26 cellular contexts compared by ENCODE assay signal in genomic region chr2:173175222-173175621, GRCh38.
DNase-seq lines count a peak whose midpoint lies in the region; ATAC-seq and TF ChIP-seq lines count a peak whose summit lies in the region.
"Had no signal": no experiment of that assay in that cellular context is flagged by ENCODE, and none has a peak within 500 bp of the region (broad histone marks: within the 10 kb centered on the region; RNA-seq: fewer than 3 reads in every experiment).

No MANE protein-coding gene starts in this region.

- TF ChIP-seq CTCF in PC-3 (conservative IDR thresholded peaks at IDR 0.05; ENCODE audit: low read depth, low read length) (no peak), epithelial cell of esophagus (IDR thresholded peaks at IDR 0.05; ENCODE audit: insufficient read depth, low read depth, low read length, missing control alignments) (no peak), osteoblast (IDR thresholded peaks at IDR 0.05; ENCODE audit: extremely low read depth, low read depth, low read length) (no peak)

- BruUV-seq in PC-3 (replicated peaks; lab: Mats Ljungman, UMichigan) = no TSS peak

- peaks cover 20% of the 10 kb centered on the region for H3K79me2 ChIP-seq in PC-3 (ENCODE audit: low read length)
- H3K79me2 ChIP-seq in osteoblast (ENCODE audit: insufficient read depth, low read length) = peaks cover 29% of the 10 kb centered on the region

- DNase-seq in H4 (ENCODE audit: low spot score) = peak; percentile 54
- peak; percentile 81 for DNase-seq in PC-3
- peak; percentile 88 for DNase-seq in epithelial cell of esophagus (ENCODE audit: low read depth)
- DNase-seq in osteoblast (ENCODE audit: insufficient read length, low spot score, missing footprints) = no peak
- DNase-seq in NCI-H2107 treated with DMSO at 0.1 percent for 48 hours (lab: John Stamatoyannopoulos, UW; ENCODE audit: unreplicated experiment) = no peak
- no peak for DNase-seq in mesenteric fat pad (ENCODE audit: low spot score)
- DNase-seq: activated CD4-positive, alpha-beta memory T cell treated with anti-CD3 and anti-CD28 coated beads, Interleukin-2, amount 10 ng/mL, durations not matched to agents 7 days and 5 days; activated naive CD4-positive, alpha-beta T cell; CD4-positive, CD25-positive, alpha-beta regulatory T cell; effector CD8-positive, alpha-beta T cell; KG1; mucosa of descending colon; MV-4-11; NCI-H1694; NCI-H526; nephron progenitor cell; stimulated activated CD4-positive, alpha-beta T cell treated with anti-CD3 and anti-CD28 coated beads, Interleukin-2, amount 100 ng/mL, for 48 hours; stimulated activated naive B cell treated with anti-CD40 and anti-IgM and Interleukin-4, amounts not matched to agents 10 μg/mL and 1 μg/mL and 100 μg/mL, for 72 hours; uterus had no signal

- H3K4me1 ChIP-seq in PC-3 (ENCODE audit: insufficient read depth, low read length) (peaks cover 12% of the 10 kb centered on the region), osteoblast (ENCODE audit: insufficient read depth, low read length) (peaks cover 11% of the 10 kb centered on the region)

- H3K4me3 ChIP-seq in PC-3 (ENCODE audit: low read length) = no peak overlapping the region
- no peak overlapping the region for H3K4me3 ChIP-seq in epithelial cell of esophagus (ENCODE audit: low read length)
- H3K4me3 ChIP-seq in osteoblast (ENCODE audit: insufficient read depth, low read length) = no peak overlapping the region
- H3K4me3 ChIP-seq: esophagus muscularis mucosa, HAP-1, mucosa of descending colon, skin epidermis, uterus had no signal

- H3K9ac ChIP-seq in PC-3 (ENCODE audit: low read length) = no peak overlapping the region

- POLR2A ChIA-PET in PC-3 (lab: Charles Lee; ENCODE audit: unreplicated experiment) = no interaction called here

- no peaks in the 10 kb centered on the region for H3K9me3 ChIP-seq in PC-3 (ENCODE audit: low read length)
- H3K9me3 ChIP-seq in osteoblast (ENCODE audit: low read depth, low read length) = no peaks in the 10 kb centered on the region
- H3K9me3 ChIP-seq: esophagus muscularis mucosa, HAP-1, mucosa of descending colon, uterus had no signal

- peaks cover 3% of the 10 kb centered on the region for H3F3A ChIP-seq in PC-3 (ENCODE audit: low read length, unreplicated experiment)

- peak overlapping the region; percentile 34 for H3K4me2 ChIP-seq in PC-3 (ENCODE audit: low read length)
- no peak overlapping the region for H3K4me2 ChIP-seq in osteoblast (ENCODE audit: insufficient read depth, low read length)

- CTCF ChIA-PET in PC-3 (lab: Charles Lee) = no interaction called here

- ATAC-seq in PC-3 (peak; percentile 100), GM18498 (IDR thresholded peaks at IDR 0.05; ENCODE audit: unreplicated experiment) (no peak), GM19452 (IDR thresholded peaks at IDR 0.05; ENCODE audit: unreplicated experiment) (no peak)
- ATAC-seq: mucosa of descending colon; stimulated activated naive B cell treated with anti-CD40 and anti-IgM and Interleukin-4, amounts not matched to agents 10 μg/mL and 1 μg/mL and 100 μg/mL, for 72 hours; WTC11 had no signal

- H3K36me3 ChIP-seq in PC-3 (ENCODE audit: low read depth, low read length) (no peaks in the 10 kb centered on the region), osteoblast (ENCODE audit: insufficient read depth, low read length) (no peaks in the 10 kb centered on the region)
- H3K36me3 ChIP-seq: esophagus muscularis mucosa, HAP-1, uterus had no signal

- peak overlapping the region; percentile 7; the same call in 1 of the 2 replicates for H2AFZ ChIP-seq in PC-3 (ENCODE audit: low read length)
- no peak overlapping the region for H2AFZ ChIP-seq in osteoblast (ENCODE audit: low read length)

- H3K27me3 ChIP-seq in PC-3 (ENCODE audit: low read length) (no peaks in the 10 kb centered on the region), osteoblast (ENCODE audit: insufficient read depth, low read length) (no peaks in the 10 kb centered on the region)
- H3K27me3 ChIP-seq: esophagus muscularis mucosa, uterus had no signal

- intact Hi-C loops in PC-3 (cut with micrococcal nuclease) = no loop called here

- H3K9me2 ChIP-seq in PC-3 (replicated peaks; ENCODE audit: low read length) = no peaks in the 10 kb centered on the region

- H4K20me1 ChIP-seq in PC-3 (ENCODE audit: low read length) (no peaks in the 10 kb centered on the region), osteoblast (ENCODE audit: insufficient read depth, low read length) (no peaks in the 10 kb centered on the region)

- H3K27ac ChIP-seq in PC-3 (ENCODE audit: low read length) (peak overlapping the region; percentile 74), osteoblast (ENCODE audit: low read depth, low read length) (peak overlapping the region; percentile 27)
- H3K27ac ChIP-seq: esophagus muscularis mucosa, RWPE1, skin epidermis, uterus had no signal

Comparison
In these comparisons a context has a peak if more than half of its experiments do, and no peak if none do; other contexts are left out.
1. DNase-seq: peak in H4 (single experiment), PC-3 (single experiment) and epithelial cell of esophagus (single experiment); none in osteoblast (single experiment), NCI-H2107 treated with DMSO at 0.1 percent for 48 hours (single experiment) and mesenteric fat pad (single experiment).